1 cellular context compared by ENCODE assay signal in the genomic region with DNA sequence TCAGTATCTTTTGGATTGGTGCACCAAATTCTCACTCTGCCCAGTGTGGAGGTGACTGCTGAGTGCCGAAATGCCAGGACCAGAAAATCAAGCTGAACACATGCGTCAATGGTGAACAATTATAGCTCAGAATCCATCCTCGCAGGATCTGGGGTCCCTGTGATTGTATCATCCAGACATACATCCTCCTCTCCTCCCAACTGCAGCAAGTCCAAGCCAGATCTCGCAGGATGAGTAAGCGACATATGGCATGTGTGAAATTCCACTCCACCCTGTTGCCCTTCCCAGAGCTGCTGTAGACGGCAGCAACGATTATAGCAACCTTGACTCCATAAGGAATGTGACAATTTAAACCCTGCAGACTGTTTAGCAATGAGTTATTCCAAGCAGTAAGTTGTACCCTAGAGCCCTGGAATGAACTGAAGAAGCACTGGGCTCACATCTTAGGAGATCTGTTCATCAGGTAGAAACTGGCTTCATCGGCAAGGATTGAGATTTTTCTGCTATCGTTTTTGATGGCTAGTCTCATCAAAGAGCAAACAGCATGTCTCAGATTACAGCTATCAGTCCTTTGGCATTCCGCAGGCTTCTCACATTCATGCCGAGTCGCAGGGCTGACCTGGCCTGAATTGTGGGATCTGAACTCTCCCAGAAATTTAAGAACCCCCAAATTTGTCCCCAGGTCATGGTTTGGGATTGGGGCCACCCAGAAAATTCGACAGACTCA.
TF ChIP-seq lines count a peak whose summit lies in the region.

No MANE protein-coding gene starts in this region.

TF ChIP-seq in SK-N-SH, 30 proteins besides CTCF, POLR2A, EP300 and RAD21 (continued from another document):
- TF ChIP-seq, protein P1, sequence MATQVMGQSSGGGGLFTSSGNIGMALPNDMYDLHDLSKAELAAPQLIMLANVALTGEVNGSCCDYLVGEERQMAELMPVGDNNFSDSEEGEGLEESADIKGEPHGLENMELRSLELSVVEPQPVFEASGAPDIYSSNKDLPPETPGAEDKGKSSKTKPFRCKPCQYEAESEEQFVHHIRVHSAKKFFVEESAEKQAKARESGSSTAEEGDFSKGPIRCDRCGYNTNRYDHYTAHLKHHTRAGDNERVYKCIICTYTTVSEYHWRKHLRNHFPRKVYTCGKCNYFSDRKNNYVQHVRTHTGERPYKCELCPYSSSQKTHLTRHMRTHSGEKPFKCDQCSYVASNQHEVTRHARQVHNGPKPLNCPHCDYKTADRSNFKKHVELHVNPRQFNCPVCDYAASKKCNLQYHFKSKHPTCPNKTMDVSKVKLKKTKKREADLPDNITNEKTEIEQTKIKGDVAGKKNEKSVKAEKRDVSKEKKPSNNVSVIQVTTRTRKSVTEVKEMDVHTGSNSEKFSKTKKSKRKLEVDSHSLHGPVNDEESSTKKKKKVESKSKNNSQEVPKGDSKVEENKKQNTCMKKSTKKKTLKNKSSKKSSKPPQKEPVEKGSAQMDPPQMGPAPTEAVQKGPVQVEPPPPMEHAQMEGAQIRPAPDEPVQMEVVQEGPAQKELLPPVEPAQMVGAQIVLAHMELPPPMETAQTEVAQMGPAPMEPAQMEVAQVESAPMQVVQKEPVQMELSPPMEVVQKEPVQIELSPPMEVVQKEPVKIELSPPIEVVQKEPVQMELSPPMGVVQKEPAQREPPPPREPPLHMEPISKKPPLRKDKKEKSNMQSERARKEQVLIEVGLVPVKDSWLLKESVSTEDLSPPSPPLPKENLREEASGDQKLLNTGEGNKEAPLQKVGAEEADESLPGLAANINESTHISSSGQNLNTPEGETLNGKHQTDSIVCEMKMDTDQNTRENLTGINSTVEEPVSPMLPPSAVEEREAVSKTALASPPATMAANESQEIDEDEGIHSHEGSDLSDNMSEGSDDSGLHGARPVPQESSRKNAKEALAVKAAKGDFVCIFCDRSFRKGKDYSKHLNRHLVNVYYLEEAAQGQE (IDR thresholded peaks at IDR 0.05; ENCODE audit: low read depth, low read length): no peak
- TF ChIP-seq TEAD4 (IDR thresholded peaks at IDR 0.05; ENCODE audit: borderline replicate concordance, insufficient read depth) (0 out of 2 replicates have a peak, but pooled peaks have one; percentile 18), RCOR1 (IDR thresholded peaks at IDR 0.05; ENCODE audit: low read length) (no peak; the same call in 1 of the 2 replicates), TCF12 (IDR thresholded peaks at IDR 0.05) (peak; percentile 74), MXI1 (IDR thresholded peaks at IDR 0.05; ENCODE audit: low read depth, low read length) (peak; percentile 49; the same call in 1 of the 2 replicates), CHD2 (IDR thresholded peaks at IDR 0.05; ENCODE audit: low read length, partially characterized antibody) (peak; percentile 50), SMC3 (IDR thresholded peaks at IDR 0.05; ENCODE audit: low read depth, low read length) (no peak), GATA2 (CRISPR knock-in tag; IDR thresholded peaks at IDR 0.05) (peak; percentile 32), RFX5 (IDR thresholded peaks at IDR 0.05; ENCODE audit: low read length) (no peak), JUND (IDR thresholded peaks at IDR 0.05) (peak; percentile 50), FOXJ3 (CRISPR knock-in tag; IDR thresholded peaks at IDR 0.05) (no peak), FOSL2 (IDR thresholded peaks at IDR 0.05; ENCODE audit: borderline replicate concordance, low read depth) (peak; percentile 48; the same call in 1 of the 2 replicates), SIN3A (IDR thresholded peaks at IDR 0.05; ENCODE audit: borderline replicate concordance, low read depth, low read length) (no peak)
- TF ChIP-seq, protein P2, sequence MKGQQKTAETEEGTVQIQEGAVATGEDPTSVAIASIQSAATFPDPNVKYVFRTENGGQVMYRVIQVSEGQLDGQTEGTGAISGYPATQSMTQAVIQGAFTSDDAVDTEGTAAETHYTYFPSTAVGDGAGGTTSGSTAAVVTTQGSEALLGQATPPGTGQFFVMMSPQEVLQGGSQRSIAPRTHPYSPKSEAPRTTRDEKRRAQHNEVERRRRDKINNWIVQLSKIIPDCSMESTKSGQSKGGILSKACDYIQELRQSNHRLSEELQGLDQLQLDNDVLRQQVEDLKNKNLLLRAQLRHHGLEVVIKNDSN (IDR thresholded peaks at IDR 0.05; ENCODE audit: borderline replicate concordance, low read depth): no peak
- TF ChIP-seq, protein P3, sequence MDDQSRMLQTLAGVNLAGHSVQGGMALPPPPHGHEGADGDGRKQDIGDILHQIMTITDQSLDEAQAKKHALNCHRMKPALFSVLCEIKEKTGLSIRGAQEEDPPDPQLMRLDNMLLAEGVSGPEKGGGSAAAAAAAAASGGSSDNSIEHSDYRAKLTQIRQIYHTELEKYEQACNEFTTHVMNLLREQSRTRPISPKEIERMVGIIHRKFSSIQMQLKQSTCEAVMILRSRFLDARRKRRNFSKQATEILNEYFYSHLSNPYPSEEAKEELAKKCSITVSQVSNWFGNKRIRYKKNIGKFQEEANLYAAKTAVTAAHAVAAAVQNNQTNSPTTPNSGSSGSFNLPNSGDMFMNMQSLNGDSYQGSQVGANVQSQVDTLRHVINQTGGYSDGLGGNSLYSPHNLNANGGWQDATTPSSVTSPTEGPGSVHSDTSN (IDR thresholded peaks at IDR 0.05): peak; percentile 46; the same call in 1 of the 2 replicates
- TF ChIP-seq, protein P4, sequence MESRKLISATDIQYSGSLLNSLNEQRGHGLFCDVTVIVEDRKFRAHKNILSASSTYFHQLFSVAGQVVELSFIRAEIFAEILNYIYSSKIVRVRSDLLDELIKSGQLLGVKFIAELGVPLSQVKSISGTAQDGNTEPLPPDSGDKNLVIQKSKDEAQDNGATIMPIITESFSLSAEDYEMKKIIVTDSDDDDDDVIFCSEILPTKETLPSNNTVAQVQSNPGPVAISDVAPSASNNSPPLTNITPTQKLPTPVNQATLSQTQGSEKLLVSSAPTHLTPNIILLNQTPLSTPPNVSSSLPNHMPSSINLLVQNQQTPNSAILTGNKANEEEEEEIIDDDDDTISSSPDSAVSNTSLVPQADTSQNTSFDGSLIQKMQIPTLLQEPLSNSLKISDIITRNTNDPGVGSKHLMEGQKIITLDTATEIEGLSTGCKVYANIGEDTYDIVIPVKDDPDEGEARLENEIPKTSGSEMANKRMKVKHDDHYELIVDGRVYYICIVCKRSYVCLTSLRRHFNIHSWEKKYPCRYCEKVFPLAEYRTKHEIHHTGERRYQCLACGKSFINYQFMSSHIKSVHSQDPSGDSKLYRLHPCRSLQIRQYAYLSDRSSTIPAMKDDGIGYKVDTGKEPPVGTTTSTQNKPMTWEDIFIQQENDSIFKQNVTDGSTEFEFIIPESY (IDR thresholded peaks at IDR 0.05; ENCODE audit: borderline replicate concordance, low read depth): 0 out of 2 replicates have a peak, but pooled peaks have one; percentile 54
- TF ChIP-seq, protein P5, sequence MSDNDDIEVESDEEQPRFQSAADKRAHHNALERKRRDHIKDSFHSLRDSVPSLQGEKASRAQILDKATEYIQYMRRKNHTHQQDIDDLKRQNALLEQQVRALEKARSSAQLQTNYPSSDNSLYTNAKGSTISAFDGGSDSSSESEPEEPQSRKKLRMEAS (IDR thresholded peaks at IDR 0.05; ENCODE audit: low read depth): peak; percentile 72; the same call in 1 of the 2 replicates
